ENCODE assay signal across 1 cellular context in the genomic region with DNA sequence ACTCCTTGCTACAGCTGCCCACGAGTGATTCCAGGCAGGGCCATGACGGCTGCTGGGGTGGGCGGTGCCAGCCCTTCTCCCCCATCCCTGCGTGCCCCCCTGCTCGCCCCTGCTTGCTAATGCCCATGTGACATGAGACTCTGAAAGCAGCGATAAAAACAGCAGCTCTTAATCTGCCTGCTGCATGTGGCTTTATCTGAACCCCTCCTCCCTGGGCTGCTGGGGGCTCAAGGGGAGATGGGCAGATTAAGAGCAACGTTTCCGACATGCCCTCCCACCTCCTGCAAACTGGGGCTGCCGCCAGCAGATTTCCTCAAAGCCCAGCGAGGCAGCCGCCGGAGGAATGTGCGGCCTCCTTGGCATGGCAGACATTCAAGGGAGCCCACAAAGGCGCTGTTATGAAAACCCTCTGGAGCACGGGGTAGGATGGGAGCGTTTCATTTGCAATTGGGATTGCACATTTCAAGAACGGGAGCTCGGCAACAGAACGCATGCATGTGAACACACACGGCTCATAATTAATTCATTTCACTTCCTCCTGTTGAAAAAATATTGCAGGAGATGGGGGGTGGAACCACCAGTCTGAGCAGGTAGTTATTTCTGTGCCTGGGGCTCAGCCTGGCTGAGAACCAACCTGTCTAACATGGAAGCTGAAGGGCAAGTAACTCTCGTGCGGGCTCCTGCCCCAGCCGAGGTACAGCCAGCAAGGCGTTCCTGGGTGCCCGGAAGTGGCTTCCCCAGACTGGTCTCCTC.
TF ChIP-seq lines count a peak whose summit lies in the region.

No MANE protein-coding gene starts in this region.

TF ChIP-seq in GM23338, 12 proteins besides CTCF, POLR2A, EP300 and RAD21 (continued from another document):
- no peak for TF ChIP-seq REST (IDR thresholded peaks at IDR 0.05; ENCODE audit: unreplicated experiment)
- TF ChIP-seq JUNB (IDR thresholded peaks at IDR 0.05; ENCODE audit: unreplicated experiment), result no peak
- no peak for TF ChIP-seq ETS1 (IDR thresholded peaks at IDR 0.05)
TF ChIP-seq in GM23338: peak in this region for 0.
